23 cellular contexts compared by ENCODE assay signal in genomic region chr5:54545796-54546195, GRCh38. TPM values are rescaled to one million over a fixed set of nuclear protein-coding genes. Genes with fewer than 3 reads are reported as not detected.
DNase-seq lines count a peak whose midpoint lies in the region; FAIRE-seq and TF ChIP-seq lines count a peak whose summit lies in the region.
"Had no signal": no experiment of that assay in that cellular context is flagged by ENCODE, and none has a peak within 500 bp of the region (broad histone marks: within the 10 kb centered on the region; RNA-seq: fewer than 3 reads in every experiment).

No MANE protein-coding gene starts in this region.

- DNase-seq in SIG-M5 treated with dmso at 0.1 percent for 504 hours (lab: John Stamatoyannopoulos, UW; ENCODE audit: unreplicated experiment) (peak; percentile 13), SIG-M5 (lab: John Stamatoyannopoulos, UW) (no peak), bronchial epithelial cell (ENCODE audit: low read depth) (peak; percentile 44), NCI-H128 (lab: John Stamatoyannopoulos, UW; ENCODE audit: unreplicated experiment) (no peak), mesenteric fat pad (ENCODE audit: low spot score) (no peak), HCEC 1CT (no peak), NCI-H1436 treated with DMSO at 0.1 percent for 48 hours (lab: John Stamatoyannopoulos, UW) (no peak)
- DNase-seq: CD8-positive, alpha-beta T cell; DND-41; KBM-7; NCI-H1105; NCI-H1694; NCI-H2081; NCI-H2171 treated with DMSO at 0.1 percent for 48 hours; NCI-H446; NCI-H526 had no signal

- H3K4me1 ChIP-seq in neutrophil (ENCODE audit: control insufficient read depth in 1 of 2, insufficient read depth in 1 of 2, low read depth in 1 of 2, low read length in 1 of 2) = peaks cover 39 to 55% of the 10 kb centered on the region in 2 experiments
- H3K4me1 ChIP-seq: SJSA1 had no signal

- H3K27me3 ChIP-seq in bronchial epithelial cell (ENCODE audit: control insufficient read depth, insufficient read depth, low read length) (no peaks in the 10 kb centered on the region), neutrophil (no peaks in the 10 kb centered on the region)
- H3K27me3 ChIP-seq: BLaER1 treated with 17β-estradiol and CSF1 and Interleukin-3, amounts not matched to agents 10 nM and 100 nM; SJSA1 had no signal

- H3K4me3 ChIP-seq in bronchial epithelial cell (ENCODE audit: low read depth, low read length) = no peak overlapping the region
- no peak overlapping the region for H3K4me3 ChIP-seq in neutrophil (ENCODE audit: low read depth in 1 of 2, low read length in 1 of 2)
- H3K4me3 ChIP-seq: BLaER1 treated with 17β-estradiol and CSF1 and Interleukin-3, amounts not matched to agents 10 nM and 100 nM; GM12878; SJSA1 had no signal

- H3K36me3 ChIP-seq in bronchial epithelial cell (ENCODE audit: control insufficient read depth, insufficient read depth, low read length) (peaks cover 3% of the 10 kb centered on the region), neutrophil (peaks cover 57% of the 10 kb centered on the region)

- TF ChIP-seq CTCF in bronchial epithelial cell (IDR thresholded peaks at IDR 0.05; ENCODE audit: insufficient read depth, low read length, severe bottlenecking) = no peak
- no peak for TF ChIP-seq CTCF in neutrophil (IDR thresholded peaks at IDR 0.05)

- peak overlapping the region; percentile 56 for H3K27ac ChIP-seq in neutrophil
- H3K27ac ChIP-seq: 22Rv1; BLaER1 treated with 17β-estradiol and CSF1 and Interleukin-3, amounts not matched to agents 10 nM and 100 nM; SJSA1 had no signal

- no peak for FAIRE-seq in bronchial epithelial cell (lab: Jason Lieb, UNC)
- FAIRE-seq: GM12878, H54, HepG2 had no signal

- H3K9me3 ChIP-seq in neutrophil = no peaks in the 10 kb centered on the region
- H3K9me3 ChIP-seq: BLaER1 treated with 17β-estradiol and CSF1 and Interleukin-3, amounts not matched to agents 10 nM and 100 nM; SJSA1 had no signal

RNA-seq across cellular contexts. Expression of gene SNX18, which starts 28.2 kb away (rescaled TPM):
- total RNA-seq in bronchial epithelial cell (25.8 and 42.1 TPM in 2 replicates), mesenteric fat pad (35.3 TPM)

Comparison
In these comparisons a context has a peak if more than half of its experiments do, and no peak if none do; other contexts are left out.
1. DNase-seq: peak in SIG-M5 treated with dmso at 0.1 percent for 504 hours (single experiment) and bronchial epithelial cell (single experiment); none in SIG-M5 (single experiment), NCI-H128 (single experiment), mesenteric fat pad (single experiment), HCEC 1CT (single experiment) and NCI-H1436 treated with DMSO at 0.1 percent for 48 hours (single experiment).